Comparison of ENCODE assay signal across 8 cellular contexts in the genomic region with DNA sequence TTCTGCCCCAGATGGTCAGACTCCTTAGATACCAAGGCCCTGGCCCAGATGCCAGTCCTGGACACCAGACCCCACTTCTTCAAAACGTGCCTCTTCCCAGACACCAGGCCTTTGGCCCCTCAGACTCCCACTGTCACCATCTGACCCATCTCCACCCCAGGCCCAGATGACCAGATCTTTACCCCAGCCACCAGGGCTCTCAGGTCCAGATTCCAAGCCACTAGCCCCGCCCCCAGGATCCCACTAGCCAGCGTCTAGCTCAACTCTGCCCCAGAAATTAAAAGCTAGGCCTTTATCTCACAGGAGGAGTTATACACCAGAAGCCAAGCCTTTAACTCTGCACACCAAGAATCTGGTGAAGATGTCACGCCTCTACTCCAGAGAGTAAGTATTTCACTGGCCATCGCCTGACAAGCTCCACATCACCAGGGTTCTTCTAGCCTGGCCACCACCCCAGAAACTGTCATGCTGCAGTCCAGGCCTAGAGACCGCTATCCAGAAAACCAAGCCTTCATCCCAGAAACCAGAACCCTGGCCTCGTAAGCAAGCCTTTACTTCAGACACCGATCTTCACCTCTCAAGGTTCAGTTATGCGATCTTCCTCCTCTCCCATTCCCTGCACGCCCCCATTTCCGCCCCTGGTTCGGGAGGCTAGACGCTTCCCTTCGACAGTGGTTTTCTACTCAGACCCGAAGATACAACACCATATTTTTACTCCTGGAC.
A peak's percentile ranks its signal among the peaks of the same experiment; 100 is the strongest.
DNase-seq lines count a peak whose midpoint lies in the region; ATAC-seq and TF ChIP-seq lines count a peak whose summit lies in the region.

No MANE protein-coding gene starts in this region.

- ATAC-seq in HG03039 (IDR thresholded peaks at IDR 0.05; ENCODE audit: unreplicated experiment) (no peak), GM21526 (IDR thresholded peaks at IDR 0.05; ENCODE audit: low FRiP score, unreplicated experiment) (no peak), HG03432 (IDR thresholded peaks at IDR 0.05; ENCODE audit: unreplicated experiment) (no peak)

- H3K27ac ChIP-seq in VCaP: peak overlapping the region; percentile 66; the same call in 1 of the 2 replicates

- TF ChIP-seq CTCF in GM12864 (IDR thresholded peaks at IDR 0.05; ENCODE audit: low read depth, low read length, missing control alignments): no peak
- no peak for TF ChIP-seq CTCF in VCaP (conservative IDR thresholded peaks at IDR 0.05)
- no peak for TF ChIP-seq CTCF in fibroblast of pulmonary artery (IDR thresholded peaks at IDR 0.05; ENCODE audit: low read length, missing control alignments)
- TF ChIP-seq CTCF in retinal pigment epithelial cell (conservative IDR thresholded peaks at IDR 0.05; ENCODE audit: low read depth, low read length): no peak

- DNase-seq in GM12864 (ENCODE audit: low read depth): no peak
- DNase-seq in fibroblast of pulmonary artery (ENCODE audit: low read depth): no peak
- DNase-seq in retinal pigment epithelial cell (ENCODE audit: low read depth): no peak
- no peak for DNase-seq in Kasumi-1 (lab: John Stamatoyannopoulos, UW)

- H3K4me3 ChIP-seq in GM12864 (ENCODE audit: low read depth, low read length) (peak overlapping the region; percentile 89), fibroblast of pulmonary artery (replicated peaks; ENCODE audit: low read depth, low read length) (peak overlapping the region; percentile 100), retinal pigment epithelial cell (ENCODE audit: low read length) (peak overlapping the region; percentile 75)
